In genomic region chr3:8552223-8552762, GRCh38 we compare ENCODE assay signal across 21 cellular contexts.
"Had no signal": no experiment of that assay in that cellular context is flagged by ENCODE, and none has a peak within 500 bp of the region (broad histone marks: within the 10 kb centered on the region; RNA-seq: fewer than 3 reads in every experiment).

No MANE protein-coding gene starts in this region.

- H3K27me3 ChIP-seq: adrenal gland, heart left ventricle, ovary, sigmoid colon, stomach, suprapubic skin, transverse colon had no signal

- H3K9me3 ChIP-seq: adrenal gland, heart left ventricle, ovary, sigmoid colon, stomach, suprapubic skin, transverse colon had no signal

- H3K4me3 ChIP-seq: adrenal gland, heart left ventricle, ovary, sigmoid colon, stomach, suprapubic skin, transverse colon had no signal

- DNase-seq: activated CD4-positive, alpha-beta T cell treated with anti-CD3 and anti-CD28 coated beads for 4 hours; activated CD4-positive, alpha-beta T cell treated with anti-CD3 and anti-CD28 coated beads, Interleukin-2, amount 50 U/mL, for 4 hours; activated effector memory CD4-positive, alpha-beta T cell treated with Interleukin-2 at 50 U/mL for 16 hours; activated naive CD4-positive, alpha-beta T cell treated with Interleukin-2 at 50 U/mL for 16 hours; adrenal gland; heart left ventricle; hypothalamus; immature natural killer cell; kidney; left colon; mammary epithelial cell; naive B cell; retina; sigmoid colon; stimulated activated CD4-positive, alpha-beta T cell treated with anti-CD3 and anti-CD28 coated beads, Interleukin-15, amount 100 ng/mL, for 24 hours; stimulated activated CD4-positive, alpha-beta T cell treated with anti-CD3 and anti-CD28 coated beads, Interleukin-2, amount 100 ng/mL, for 24 hours; stimulated activated naive B cell treated with anti-CD40 and anti-IgM and Interleukin-4, amounts not matched to agents 10 μg/mL and 1 μg/mL and 100 μg/mL, for 72 hours; stomach; transverse colon had no signal

- ATAC-seq: left colon; stimulated activated naive B cell treated with anti-CD40 and anti-IgM and Interleukin-4, amounts not matched to agents 10 μg/mL and 1 μg/mL and 100 μg/mL, for 72 hours had no signal

- H3K36me3 ChIP-seq: ovary, sigmoid colon, transverse colon had no signal

- H3K4me1 ChIP-seq: sigmoid colon, transverse colon had no signal

- H3K27ac ChIP-seq: ovary, sigmoid colon, transverse colon had no signal
